1 cellular context compared by ENCODE assay signal in the genomic region with DNA sequence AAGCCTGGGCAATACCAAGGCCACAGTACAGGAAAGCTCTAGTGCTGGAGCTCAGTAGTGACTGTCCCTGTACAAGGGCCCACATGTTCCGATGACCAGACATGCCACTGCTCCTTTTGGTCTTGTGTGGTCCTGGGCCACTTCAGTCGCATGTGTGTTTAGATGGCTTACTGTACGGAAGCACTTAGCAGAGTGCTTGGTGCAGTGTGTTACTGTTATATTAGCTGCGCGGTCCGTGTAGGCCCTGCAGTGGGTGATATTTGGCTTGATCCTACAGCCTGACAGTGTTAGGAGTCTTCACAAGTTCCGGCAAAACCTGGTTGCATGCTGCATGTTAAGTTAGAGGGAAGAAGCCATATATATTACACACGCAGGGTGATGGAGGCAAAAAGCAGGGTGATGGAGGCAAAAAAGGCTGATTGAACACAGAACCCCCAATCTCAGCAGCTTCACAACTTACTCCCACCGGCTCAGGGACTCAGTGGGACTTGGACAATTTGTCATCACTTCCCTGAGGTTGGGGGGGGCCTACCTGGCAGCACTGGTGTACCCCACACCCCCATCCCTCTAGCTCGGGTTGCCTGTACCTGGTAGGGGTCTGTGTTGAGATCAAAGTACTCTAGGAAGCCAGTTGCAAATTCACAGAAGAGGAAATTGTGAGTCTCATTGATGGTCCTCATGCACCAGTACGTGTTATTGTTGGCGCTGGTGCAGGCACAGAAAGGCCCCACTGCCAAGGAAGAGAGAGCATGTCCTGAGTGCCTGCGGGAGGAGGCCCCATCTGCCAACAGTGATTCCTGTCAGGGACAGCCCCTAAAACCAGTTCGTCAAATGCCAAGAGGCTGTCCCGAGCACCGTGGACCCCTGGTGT.
TF ChIP-seq lines count a peak whose summit lies in the region.

No MANE protein-coding gene starts in this region.

TF ChIP-seq in WTC11, 78 proteins besides CTCF, POLR2A, EP300 and RAD21 (continued from another document):
- TF ChIP-seq, protein P1, sequence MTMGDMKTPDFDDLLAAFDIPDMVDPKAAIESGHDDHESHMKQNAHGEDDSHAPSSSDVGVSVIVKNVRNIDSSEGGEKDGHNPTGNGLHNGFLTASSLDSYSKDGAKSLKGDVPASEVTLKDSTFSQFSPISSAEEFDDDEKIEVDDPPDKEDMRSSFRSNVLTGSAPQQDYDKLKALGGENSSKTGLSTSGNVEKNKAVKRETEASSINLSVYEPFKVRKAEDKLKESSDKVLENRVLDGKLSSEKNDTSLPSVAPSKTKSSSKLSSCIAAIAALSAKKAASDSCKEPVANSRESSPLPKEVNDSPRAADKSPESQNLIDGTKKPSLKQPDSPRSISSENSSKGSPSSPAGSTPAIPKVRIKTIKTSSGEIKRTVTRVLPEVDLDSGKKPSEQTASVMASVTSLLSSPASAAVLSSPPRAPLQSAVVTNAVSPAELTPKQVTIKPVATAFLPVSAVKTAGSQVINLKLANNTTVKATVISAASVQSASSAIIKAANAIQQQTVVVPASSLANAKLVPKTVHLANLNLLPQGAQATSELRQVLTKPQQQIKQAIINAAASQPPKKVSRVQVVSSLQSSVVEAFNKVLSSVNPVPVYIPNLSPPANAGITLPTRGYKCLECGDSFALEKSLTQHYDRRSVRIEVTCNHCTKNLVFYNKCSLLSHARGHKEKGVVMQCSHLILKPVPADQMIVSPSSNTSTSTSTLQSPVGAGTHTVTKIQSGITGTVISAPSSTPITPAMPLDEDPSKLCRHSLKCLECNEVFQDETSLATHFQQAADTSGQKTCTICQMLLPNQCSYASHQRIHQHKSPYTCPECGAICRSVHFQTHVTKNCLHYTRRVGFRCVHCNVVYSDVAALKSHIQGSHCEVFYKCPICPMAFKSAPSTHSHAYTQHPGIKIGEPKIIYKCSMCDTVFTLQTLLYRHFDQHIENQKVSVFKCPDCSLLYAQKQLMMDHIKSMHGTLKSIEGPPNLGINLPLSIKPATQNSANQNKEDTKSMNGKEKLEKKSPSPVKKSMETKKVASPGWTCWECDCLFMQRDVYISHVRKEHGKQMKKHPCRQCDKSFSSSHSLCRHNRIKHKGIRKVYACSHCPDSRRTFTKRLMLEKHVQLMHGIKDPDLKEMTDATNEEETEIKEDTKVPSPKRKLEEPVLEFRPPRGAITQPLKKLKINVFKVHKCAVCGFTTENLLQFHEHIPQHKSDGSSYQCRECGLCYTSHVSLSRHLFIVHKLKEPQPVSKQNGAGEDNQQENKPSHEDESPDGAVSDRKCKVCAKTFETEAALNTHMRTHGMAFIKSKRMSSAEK (CRISPR knock-in tag; IDR thresholded peaks at IDR 0.05; ENCODE audit: borderline replicate concordance), result no peak
- TF ChIP-seq, protein P2, sequence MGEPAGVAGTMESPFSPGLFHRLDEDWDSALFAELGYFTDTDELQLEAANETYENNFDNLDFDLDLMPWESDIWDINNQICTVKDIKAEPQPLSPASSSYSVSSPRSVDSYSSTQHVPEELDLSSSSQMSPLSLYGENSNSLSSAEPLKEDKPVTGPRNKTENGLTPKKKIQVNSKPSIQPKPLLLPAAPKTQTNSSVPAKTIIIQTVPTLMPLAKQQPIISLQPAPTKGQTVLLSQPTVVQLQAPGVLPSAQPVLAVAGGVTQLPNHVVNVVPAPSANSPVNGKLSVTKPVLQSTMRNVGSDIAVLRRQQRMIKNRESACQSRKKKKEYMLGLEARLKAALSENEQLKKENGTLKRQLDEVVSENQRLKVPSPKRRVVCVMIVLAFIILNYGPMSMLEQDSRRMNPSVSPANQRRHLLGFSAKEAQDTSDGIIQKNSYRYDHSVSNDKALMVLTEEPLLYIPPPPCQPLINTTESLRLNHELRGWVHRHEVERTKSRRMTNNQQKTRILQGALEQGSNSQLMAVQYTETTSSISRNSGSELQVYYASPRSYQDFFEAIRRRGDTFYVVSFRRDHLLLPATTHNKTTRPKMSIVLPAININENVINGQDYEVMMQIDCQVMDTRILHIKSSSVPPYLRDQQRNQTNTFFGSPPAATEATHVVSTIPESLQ (CRISPR knock-in tag; IDR thresholded peaks at IDR 0.05), result no peak
